1 cellular context compared by ENCODE assay signal in genomic region chr19:43470288-43470687, GRCh38.
TF ChIP-seq lines count a peak whose summit lies in the region.

No MANE protein-coding gene starts in this region.

TF ChIP-seq in K562, 482 proteins besides CTCF, POLR2A, EP300 and RAD21:
- TF ChIP-seq CREB5 (CRISPR knock-in tag; IDR thresholded peaks at IDR 0.05) (no peak), ATF3 (IDR thresholded peaks at IDR 0.05) (peak; percentile 64), ATF3 (CRISPR knock-in tag; conservative IDR thresholded peaks at IDR 0.05) (no peak), ATF1 (CRISPR knock-in tag; IDR thresholded peaks at IDR 0.05) (no peak), ATF1 (tag; IDR thresholded peaks at IDR 0.05) (0 out of 2 replicates have a peak, but pooled peaks have one; percentile 20), ZNF24 (IDR thresholded peaks at IDR 0.05) (peak; percentile 84), HBP1 (CRISPR knock-in tag; IDR thresholded peaks at IDR 0.05) (no peak), CREB1 (IDR thresholded peaks at IDR 0.05) (0 out of 2 replicates have a peak, but pooled peaks have one; percentile 39), CREB1 (CRISPR knock-in tag; IDR thresholded peaks at IDR 0.05) (0 out of 2 replicates have a peak, but pooled peaks have one; percentile 18), CREM (IDR thresholded peaks at IDR 0.05; ENCODE audit: low read depth) (peak; percentile 40; the same call in 1 of the 2 replicates), JUN (IDR thresholded peaks at IDR 0.05; ENCODE audit: borderline replicate concordance, low read depth, low read length) (peak; percentile 64; the same call in 1 of the 2 replicates), JUN (CRISPR knock-in tag; IDR thresholded peaks at IDR 0.05; ENCODE audit: borderline replicate concordance) (no peak), SRF (CRISPR knock-in tag; IDR thresholded peaks at IDR 0.05) (no peak)
